Comparison of ENCODE assay signal across 8 cellular contexts in genomic region chr21:41068411-41069304, GRCh38.
DNase-seq lines count a peak whose midpoint lies in the region; ATAC-seq, FAIRE-seq and TF ChIP-seq lines count a peak whose summit lies in the region.

No MANE protein-coding gene starts in this region.

- no peaks in the 10 kb centered on the region for H3K4me1 ChIP-seq in GM12878 (ENCODE audit: control insufficient read depth, insufficient read depth, low read length)
- peaks cover 17% of the 10 kb centered on the region for H3K4me1 ChIP-seq in iPS-18a (ENCODE audit: control insufficient read depth, low read depth, low read length)
- H3K4me1 ChIP-seq in smooth muscle cell (ENCODE audit: low read depth), result no peaks in the 10 kb centered on the region

- peaks cover 5% of the 10 kb centered on the region for H3K27me3 ChIP-seq in H7 (ENCODE audit: control insufficient read depth, insufficient read depth, low read length)
- H3K27me3 ChIP-seq in GM12878 (replicated peaks in 1 of 2; ENCODE audit: control insufficient read depth in 2 of 2, insufficient read depth in 2 of 2, low read length in 1 of 2), result no peaks in the 10 kb centered on the region
- peaks cover 8% of the 10 kb centered on the region for H3K27me3 ChIP-seq in iPS-18a (ENCODE audit: control insufficient read depth, insufficient read depth, low read length)
- no peaks in the 10 kb centered on the region for H3K27me3 ChIP-seq in smooth muscle cell (ENCODE audit: low read depth)

- CTCF ChIA-PET in GM12878 (lab: Yijun Ruan, JAX), result interaction anchor here (1.7 kb wide), 1 partner anchor 925 kb away, joined by 5 read pairs; no protein-coding TSS in a partner anchor

- RAD21 ChIA-PET in GM12878 (lab: Charles Lee; ENCODE audit: unreplicated experiment), result no interaction called here

- no peaks in the 10 kb centered on the region for H3F3A ChIP-seq in smooth muscle cell (ENCODE audit: low read depth)

- no peak overlapping the region for H3K27ac ChIP-seq in GM12878 (ENCODE audit: control insufficient read depth, insufficient read depth)
- no peak overlapping the region for H3K27ac ChIP-seq in iPS-18a (ENCODE audit: low read length)
- no peak overlapping the region for H3K27ac ChIP-seq in smooth muscle cell (ENCODE audit: low read depth)

- DNase-seq in COLO829 (ENCODE audit: low spot score) (peak; percentile 63), H7 (peak; percentile 93), NCI-H187 treated with DMSO at 0.1 percent for 48 hours (lab: John Stamatoyannopoulos, UW) (peak; percentile 48), T-helper 9 cell (peak; percentile 25), GM12878 (ENCODE audit: low read depth, low spot score) (no peak), smooth muscle cell (lab: John Stamatoyannopoulos, UW; ENCODE audit: unreplicated experiment) (peak; percentile 34)

- H3K4me3 ChIP-seq in H7 (ENCODE audit: insufficient read depth, low read depth, low read length), result no peak overlapping the region
- no peak overlapping the region for H3K4me3 ChIP-seq in GM12878
- H3K4me3 ChIP-seq in iPS-18a (ENCODE audit: low read length), result peak overlapping the region; percentile 26
- H3K4me3 ChIP-seq in smooth muscle cell, result peak overlapping the region; percentile 36

- no peaks in the 10 kb centered on the region for H3K36me3 ChIP-seq in H7 (replicated peaks; ENCODE audit: control insufficient read depth, insufficient read depth, low read length)
- H3K36me3 ChIP-seq in GM12878 (ENCODE audit: control insufficient read depth in 2 of 2, insufficient read depth in 2 of 2, low read length in 1 of 2), result no peaks in the 10 kb centered on the region
- H3K36me3 ChIP-seq in iPS-18a (ENCODE audit: control insufficient read depth, low read depth, low read length), result no peaks in the 10 kb centered on the region
- no peaks in the 10 kb centered on the region for H3K36me3 ChIP-seq in smooth muscle cell (ENCODE audit: low read depth)

- H3K79me2 ChIP-seq in GM12878 (ENCODE audit: control insufficient read depth, insufficient read depth, low read length), result no peaks in the 10 kb centered on the region
- H3K79me2 ChIP-seq in smooth muscle cell (ENCODE audit: low read depth), result no peaks in the 10 kb centered on the region

- 13% methylated on average over 37 of the region's 37 CpGs for WGBS in GM12878 (ENCODE audit: insufficient coverage, insufficient replicate concordance, low lambda C conversion rate, missing lambda C conversion rate)
- 18% methylated on average over 37 of the region's 37 CpGs for WGBS in smooth muscle cell (ENCODE audit: low lambda C conversion rate)

- H3K4me2 ChIP-seq in GM12878 (ENCODE audit: control insufficient read depth, insufficient read depth) (no peak overlapping the region), smooth muscle cell (peak overlapping the region; percentile 76)

- H2AFZ ChIP-seq in GM12878 (ENCODE audit: control insufficient read depth, low read depth, low read length) (no peak overlapping the region), smooth muscle cell (ENCODE audit: low read depth) (peak overlapping the region; percentile 80)

- no peak for FAIRE-seq in GM12878 (lab: Jason Lieb, UNC)

- TF ChIP-seq RAD21 in GM12878 (IDR thresholded peaks at IDR 0.05; ENCODE audit: insufficient read depth, low read depth, low read length), result peak; percentile 56

- POLR2A ChIA-PET in GM12878 (lab: Charles Lee), result no interaction called here

- H3K9ac ChIP-seq in GM12878 (ENCODE audit: control insufficient read depth, insufficient read depth, low read length) (no peak overlapping the region), iPS-18a (ENCODE audit: low read length) (no peak overlapping the region), smooth muscle cell (ENCODE audit: low read depth) (no peak overlapping the region)

- no peaks in the 10 kb centered on the region; the same call in 2 of the 3 replicates for H3K9me3 ChIP-seq in GM12878 (replicated peaks; ENCODE audit: control insufficient read depth, insufficient read depth, low read length)
- no peaks in the 10 kb centered on the region for H3K9me3 ChIP-seq in iPS-18a (ENCODE audit: control insufficient read depth, low read depth, low read length)
- no peaks in the 10 kb centered on the region for H3K9me3 ChIP-seq in smooth muscle cell (replicated peaks; ENCODE audit: low read depth)

- peak; percentile 58 for ATAC-seq in GM12878
- no peak for ATAC-seq in GM19324 (IDR thresholded peaks at IDR 0.05; ENCODE audit: low FRiP score, unreplicated experiment)

- intact Hi-C loops in GM12878 (cut with micrococcal nuclease; ENCODE audit: unreplicated experiment), result loop anchor here (2.0 to 5.0 kb wide), 2 partner anchors 922 to 1551 kb away; no protein-coding TSS in a partner anchor

- in situ Hi-C loops in GM12878 (cut with MboI), result no loop called here

- H4K20me1 ChIP-seq in GM12878 (ENCODE audit: control insufficient read depth, insufficient read depth) (no peaks in the 10 kb centered on the region), smooth muscle cell (ENCODE audit: low read depth) (no peaks in the 10 kb centered on the region)

- BruUV-seq in GM12878 (replicated peaks; lab: Mats Ljungman, UMichigan), result no TSS peak

- TF ChIP-seq POLR2A in GM12878 (IDR thresholded peaks at IDR 0.05; ENCODE audit: low read depth, low read length), result no peak

- TF ChIP-seq CTCF in GM12878 (IDR thresholded peaks at IDR 0.05 in 2 of 3, conservative IDR thresholded peaks at IDR 0.05 in 1 of 3; ENCODE audit: control insufficient read depth in 2 of 3, extremely low read depth in 1 of 3, insufficient read depth in 1 of 3, low read depth in 3 of 3, low read length in 3 of 3), result peak; percentile 65 to 72 (median 65); a peak in 5 of 6 replicates
- peak; percentile 90 for TF ChIP-seq CTCF in smooth muscle cell (IDR thresholded peaks at IDR 0.05; ENCODE audit: borderline replicate concordance, insufficient read depth, poor library complexity, severe bottlenecking)

- TF ChIP-seq EP300 in GM12878 (IDR thresholded peaks at IDR 0.05; ENCODE audit: borderline replicate concordance in 1 of 2, control insufficient read depth in 1 of 2, low read depth in 2 of 2, low read length in 2 of 2), result no peak

- SMC1A ChIA-PET in GM12878 (lab: Charles Lee; ENCODE audit: uncharacterized antibody, unreplicated experiment), result no interaction called here

TF ChIP-seq in GM12878, 131 proteins besides CTCF, POLR2A, EP300 and RAD21:
- no peak for TF ChIP-seq RCOR1 (conservative IDR thresholded peaks at IDR 0.05; ENCODE audit: low read depth, low read length)
- peak; percentile 54 for TF ChIP-seq SMC3 (IDR thresholded peaks at IDR 0.05; ENCODE audit: borderline replicate concordance, low read length)
TF ChIP-seq in GM12878: peak in this region for 1.

Comparison
In these comparisons a context has a peak if more than half of its experiments do, and no peak if none do; other contexts are left out.
1. H3K4me3 ChIP-seq: peak in iPS-18a (single experiment) and smooth muscle cell (single experiment); none in H7 (single experiment) and GM12878 (single experiment).